Comparison of ENCODE assay signal across 9 cellular contexts in genomic region chr9:71748280-71748743, GRCh38. TPM values are rescaled to one million over a fixed set of nuclear protein-coding genes. Genes with fewer than 3 reads are reported as not detected.
DNase-seq lines count a peak whose midpoint lies in the region; ATAC-seq and TF ChIP-seq lines count a peak whose summit lies in the region.
"Had no signal": no experiment of that assay in that cellular context is flagged by ENCODE, and none has a peak within 500 bp of the region (broad histone marks: within the 10 kb centered on the region; RNA-seq: fewer than 3 reads in every experiment).

No MANE protein-coding gene starts in this region.

- no peak for ATAC-seq in CD4-positive, CD25-positive, alpha-beta regulatory T cell (ENCODE audit: low read depth in 2 of 2)
- no peak for ATAC-seq in HG03280 (IDR thresholded peaks at IDR 0.05; ENCODE audit: unreplicated experiment)
- no peak for ATAC-seq in GM21528 (IDR thresholded peaks at IDR 0.05; ENCODE audit: low FRiP score, unreplicated experiment)

- no peak overlapping the region for H3K4me3 Mint-ChIP-seq in CD4-positive, CD25-positive, alpha-beta regulatory T cell

- H3K27ac ChIP-seq in CD4-positive, CD25-positive, alpha-beta regulatory T cell (ENCODE audit: insufficient read depth, low read length, poor library complexity, severe bottlenecking) = peak overlapping the region; percentile 8

- peaks cover 49% of the 10 kb centered on the region for H3K36me3 Mint-ChIP-seq in CD4-positive, CD25-positive, alpha-beta regulatory T cell

- H3K4me3 ChIP-seq in CD4-positive, CD25-positive, alpha-beta regulatory T cell (ENCODE audit: low read depth, low read length) = no peak overlapping the region
- H3K4me3 ChIP-seq in choroid plexus epithelial cell (ENCODE audit: low read depth, low read length) = no peak overlapping the region

- H3K4me1 Mint-ChIP-seq in CD4-positive, CD25-positive, alpha-beta regulatory T cell = peaks cover 44 to 60% (median 49%) of the 10 kb centered on the region in 4 donors

- H3K9me3 ChIP-seq in CD4-positive, CD25-positive, alpha-beta regulatory T cell (ENCODE audit: control insufficient read depth in 2 of 2, low read length in 2 of 2) = no peaks in the 10 kb centered on the region

- TF ChIP-seq CTCF in choroid plexus epithelial cell (conservative IDR thresholded peaks at IDR 0.05; ENCODE audit: low read depth, low read length) = no peak

- peaks cover 10% of the 10 kb centered on the region for H3K4me1 ChIP-seq in CD4-positive, CD25-positive, alpha-beta regulatory T cell (ENCODE audit: control insufficient read depth, insufficient read depth, low read length, poor library complexity, severe bottlenecking)

- DNase-seq in CD4-positive, CD25-positive, alpha-beta regulatory T cell = no peak
- DNase-seq in LHCN-M2 (ENCODE audit: low read depth) = peak; percentile 86
- DNase-seq in choroid plexus epithelial cell (ENCODE audit: low read depth) = peak; percentile 90
- peak; percentile 78 for DNase-seq in non-pigmented ciliary epithelial cell (ENCODE audit: low read depth)
- DNase-seq in ecto neural progenitor cell (ENCODE audit: low spot score) = no peak
- no peak for DNase-seq in islet precursor cell
- DNase-seq: SW 1271 had no signal

- peaks cover 67% of the 10 kb centered on the region for H3K36me3 ChIP-seq in CD4-positive, CD25-positive, alpha-beta regulatory T cell (ENCODE audit: control insufficient read depth, insufficient read depth, low read length)

- no peaks in the 10 kb centered on the region for H3K27me3 ChIP-seq in CD4-positive, CD25-positive, alpha-beta regulatory T cell (ENCODE audit: control insufficient read depth, insufficient read depth, low read length)

- H3K27ac Mint-ChIP-seq in CD4-positive, CD25-positive, alpha-beta regulatory T cell = peak overlapping the region in 1 of 3 donors; percentile 0

- H3K27me3 Mint-ChIP-seq in CD4-positive, CD25-positive, alpha-beta regulatory T cell = no peaks in the 10 kb centered on the region

- H3K9me3 Mint-ChIP-seq in CD4-positive, CD25-positive, alpha-beta regulatory T cell = no peaks in the 10 kb centered on the region

RNA-seq across cellular contexts. Expression of gene CEMIP2, which starts 20.0 kb away (rescaled TPM):
- total RNA-seq in CD4-positive, CD25-positive, alpha-beta regulatory T cell = 407 TPM
- 10 to 100 TPM; 25.8 to 29.0 (median 27.9) TPM for polyA plus RNA-seq in CD4-positive, CD25-positive, alpha-beta regulatory T cell
- total RNA-seq in LHCN-M2 (2014; rRNA removed) = 19.8 and 25.7 TPM in 2 replicates
- polyA plus RNA-seq in LHCN-M2 (2012) = 16.4 TPM

Comparison
In these comparisons a context has a peak if more than half of its experiments do, and no peak if none do; other contexts are left out.
1. DNase-seq: peak in LHCN-M2 (single experiment), choroid plexus epithelial cell (single experiment) and non-pigmented ciliary epithelial cell (single experiment); none in CD4-positive, CD25-positive, alpha-beta regulatory T cell (0 of 3), ecto neural progenitor cell (single experiment) and islet precursor cell (single experiment).
2. RNA of gene CEMIP2, which starts 20.0 kb away (total RNA-seq): 407 TPM in CD4-positive, CD25-positive, alpha-beta regulatory T cell (single experiment); 19.8 to 25.7 TPM in LHCN-M2; every median in the first group is over 10 times any median in the second.